ENCODE assay signal across 30 cellular contexts in the genomic region with DNA sequence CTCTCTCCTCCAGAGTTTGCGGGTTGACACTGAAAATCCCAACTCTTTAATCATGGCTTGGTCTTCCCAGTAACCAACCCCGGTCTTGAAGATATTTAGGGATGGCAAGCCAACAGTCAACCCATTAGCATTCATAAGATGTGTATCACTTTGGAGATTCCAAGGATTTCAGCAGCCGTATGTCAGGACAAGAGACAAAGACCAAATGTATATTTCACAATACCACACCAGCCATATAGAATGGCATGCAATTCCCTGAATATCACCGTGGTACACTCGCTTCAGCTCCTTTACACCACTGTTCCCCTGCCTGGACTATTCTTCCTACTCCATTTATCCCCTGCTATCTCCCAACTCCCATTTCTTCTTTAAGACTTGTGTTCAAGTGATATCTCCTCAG.
"Had no signal": no experiment of that assay in that cellular context is flagged by ENCODE, and none has a peak within 500 bp of the region (broad histone marks: within the 10 kb centered on the region; RNA-seq: fewer than 3 reads in every experiment).

No MANE protein-coding gene starts in this region.

- H3K27ac ChIP-seq: neural progenitor cell, ovary, parathyroid adenoma, psoas muscle, skin epidermis, spleen, suprapubic skin, testis, tibial artery, transverse colon, upper lobe of left lung, vagina had no signal

- FAIRE-seq: urothelium cell line had no signal

- H3K9ac ChIP-seq: neural progenitor cell, parathyroid adenoma had no signal

- H2AFZ ChIP-seq: neural progenitor cell, parathyroid adenoma had no signal

- H3K79me2 ChIP-seq: parathyroid adenoma had no signal

- H3K4me2 ChIP-seq: neural progenitor cell, smooth muscle cell had no signal

- H3K4me3 ChIP-seq: neural progenitor cell, ovary, psoas muscle, skin epidermis, smooth muscle cell, spleen, suprapubic skin, testis, tibial artery, transverse colon, upper lobe of left lung, vagina had no signal

- H3K36me3 ChIP-seq: neural progenitor cell, ovary, spleen, suprapubic skin, tibial artery, transverse colon, upper lobe of left lung, vagina had no signal

- DNase-seq: naive thymus-derived CD4-positive, alpha-beta T cell; natural killer cell; occipital lobe; ovary; posterior cingulate gyrus; psoas muscle; right cardiac atrium; spleen; stimulated activated CD4-positive, alpha-beta T cell treated with anti-CD3 and anti-CD28 coated beads, Interleukin-12 subunit alpha, Interleukin-12 subunit beta, amount 100 ng/mL, for 4 hours; stimulated activated CD4-positive, alpha-beta T cell treated with anti-CD3 and anti-CD28 coated beads, Interleukin-1b, Interleukin-23, amount 100 ng/mL, for 48 hours; stimulated activated CD4-positive, alpha-beta T cell treated with anti-CD3 and anti-CD28 coated beads, Interleukin-4, amount 100 ng/mL, for 1 hour; stimulated activated CD4-positive, alpha-beta T cell treated with anti-CD3 and anti-CD28 coated beads, Interleukin-4, amount 100 ng/mL, for 4 hours; stimulated activated CD8-positive, alpha-beta memory T cell treated with anti-CD3 and anti-CD28 coated beads, Interleukin-4, amount 100 ng/mL, for 48 hours; stimulated activated naive CD4-positive, alpha-beta T cell; stimulated activated naive CD8-positive, alpha-beta T cell treated with anti-CD3 and anti-CD28 coated beads, Interleukin-15, amount 100 ng/mL, for 72 hours; stimulated activated naive CD8-positive, alpha-beta T cell treated with anti-CD3 and anti-CD28 coated beads, Interleukin-15, Interleukin-2, amounts not matched to agents 100 U/mL and 50 U/mL, for 24 hours; substantia nigra; testis; tibial artery; transverse colon; upper lobe of left lung had no signal

- H3K27me3 ChIP-seq: neural progenitor cell, ovary, testis, transverse colon, upper lobe of left lung, vagina had no signal

- H3K9me3 ChIP-seq: ovary, psoas muscle, suprapubic skin, testis, tibial artery, transverse colon, upper lobe of left lung, vagina had no signal

- ATAC-seq: naive thymus-derived CD4-positive, alpha-beta T cell; natural killer cell; psoas muscle; right cardiac atrium; sciatic nerve; stimulated activated memory B cell treated with anti-CD40 and anti-IgM and Interleukin-4, amounts not matched to agents 10 μg/mL and 1 μg/mL and 100 μg/mL, for 72 hours; stimulated activated naive CD8-positive, alpha-beta T cell treated with anti-CD3 and anti-CD28 coated beads, Interleukin-15, amount 100 ng/mL, for 72 hours; stimulated activated naive CD8-positive, alpha-beta T cell treated with anti-CD3 and anti-CD28 coated beads, Interleukin-15, Interleukin-2, amounts not matched to agents 100 U/mL and 50 U/mL, for 24 hours had no signal

- H3K4me1 ChIP-seq: parathyroid adenoma, psoas muscle, spleen, suprapubic skin, testis, tibial artery, transverse colon, upper lobe of left lung, vagina had no signal
